15 cellular contexts compared by ENCODE assay signal in the genomic region with DNA sequence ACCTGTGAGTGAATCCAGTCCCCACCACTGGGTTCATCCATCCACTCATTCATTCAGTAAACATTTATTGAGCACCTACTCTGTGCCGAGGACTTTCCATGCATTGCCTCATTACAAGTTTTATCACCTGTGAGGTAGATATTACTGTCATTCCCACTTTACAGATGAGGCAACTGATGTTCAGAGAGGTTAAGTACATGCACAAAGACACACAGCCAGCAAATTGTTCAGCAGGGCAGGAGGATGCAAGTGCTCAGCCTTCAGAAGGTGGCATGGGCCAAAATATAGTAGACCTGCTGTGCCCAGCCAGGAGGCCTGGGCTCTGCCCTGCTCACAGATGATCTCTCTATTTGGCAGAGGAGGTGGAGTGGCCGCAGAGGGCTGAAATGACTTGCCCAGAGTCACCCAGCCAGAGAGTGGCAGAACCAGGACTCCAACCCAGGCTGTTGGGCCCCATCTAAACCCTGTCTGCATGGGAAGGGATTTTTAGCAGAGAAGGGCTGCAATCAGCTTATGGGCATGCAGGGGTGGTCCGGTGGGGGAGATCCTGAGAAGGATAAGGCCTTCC. TPM values are rescaled to one million over a fixed set of nuclear protein-coding genes. Genes with fewer than 3 reads are reported as not detected.
A peak's percentile ranks its signal among the peaks of the same experiment; 100 is the strongest.
DNase-seq lines count a peak whose midpoint lies in the region; ATAC-seq, FAIRE-seq and TF ChIP-seq lines count a peak whose summit lies in the region.
"Had no signal": no experiment of that assay in that cellular context is flagged by ENCODE, and none has a peak within 500 bp of the region (broad histone marks: within the 10 kb centered on the region; RNA-seq: fewer than 3 reads in every experiment).

No MANE protein-coding gene starts in this region.

- no peaks in the 10 kb centered on the region for H3K4me1 Mint-ChIP-seq in naive thymus-derived CD8-positive, alpha-beta T cell
- H3K4me1 Mint-ChIP-seq: CD4-positive, alpha-beta memory T cell had no signal

- H3K27me3 ChIP-seq in HepG2 (ENCODE audit: control insufficient read depth in 1 of 2, insufficient read depth in 2 of 2, low read length in 2 of 2) (peaks cover 0 to 3% of the 10 kb centered on the region in 2 experiments; a peak in 1 of 5 replicates), right lobe of liver (no peaks in the 10 kb centered on the region)
- H3K27me3 ChIP-seq: BE2C had no signal

- CTCF ChIA-PET in HepG2 (lab: Yijun Ruan, JAX; ENCODE audit: low intra/inter-chr PET ratio, low total read pairs) = no interaction called here

- no peaks in the 10 kb centered on the region for H3K79me2 ChIP-seq in HepG2 (ENCODE audit: insufficient read depth, low read length)

- POLR2A ChIA-PET in HepG2 (lab: Yijun Ruan, JAX) = no interaction called here
- POLR2A ChIA-PET in naive thymus-derived CD8-positive, alpha-beta T cell (lab: Charles Lee) = no interaction called here

- in situ Hi-C loops in HepG2 (cut with HindIII; ENCODE audit: extremely low pct_ligation_motif_present, low pct_unique_long_range_greater_than_20kb) = no loop called here

- ATAC-seq in HepG2 (no peak), right lobe of liver (no peak), HG03520 (IDR thresholded peaks at IDR 0.05; ENCODE audit: unreplicated experiment) (no peak)
- ATAC-seq in naive thymus-derived CD8-positive, alpha-beta T cell = no peak
- ATAC-seq: A549, GM12878 had no signal

- H3K4me1 ChIP-seq in HepG2 (ENCODE audit: insufficient read depth, low read length) = no peaks in the 10 kb centered on the region
- H3K4me1 ChIP-seq in right lobe of liver = no peaks in the 10 kb centered on the region
- H3K4me1 ChIP-seq: BE2C had no signal

- BruUV-seq in HepG2 (replicated peaks; lab: Mats Ljungman, UMichigan) = no TSS peak

- H3K9me3 ChIP-seq in HepG2 (ENCODE audit: low read length) = no peaks in the 10 kb centered on the region
- H3K9me3 ChIP-seq in right lobe of liver = no peaks in the 10 kb centered on the region
- H3K9me3 ChIP-seq: A549, BE2C had no signal

- no peak overlapping the region for H3K27ac Mint-ChIP-seq in naive thymus-derived CD8-positive, alpha-beta T cell

- H3K36me3 ChIP-seq in HepG2 (replicated peaks in 1 of 2; ENCODE audit: control insufficient read depth in 1 of 2, insufficient read depth in 2 of 2, low read length in 2 of 2) = no peaks in the 10 kb centered on the region
- H3K36me3 ChIP-seq in right lobe of liver = no peaks in the 10 kb centered on the region
- H3K36me3 ChIP-seq: BE2C had no signal

- TF ChIP-seq RAD21 in HepG2 (CRISPR knock-in tag; IDR thresholded peaks at IDR 0.05) = no peak

- H2AFZ ChIP-seq in HepG2 (ENCODE audit: low read length) = no peak overlapping the region
- H2AFZ ChIP-seq: GM23248 had no signal

- H3K4me3 Mint-ChIP-seq in naive thymus-derived CD8-positive, alpha-beta T cell = no peak overlapping the region
- H3K4me3 Mint-ChIP-seq: CD4-positive, alpha-beta memory T cell had no signal

- H3K4me3 ChIP-seq in HepG2 (replicated peaks in 1 of 3; ENCODE audit: insufficient read depth in 1 of 3, low read depth in 2 of 3, low read length in 3 of 3) (no peak overlapping the region), right lobe of liver (no peak overlapping the region), coronary artery (no peak overlapping the region)
- H3K4me3 ChIP-seq: A549, GM12878, GM23248 had no signal

- no peak for FAIRE-seq in HepG2 (lab: Jason Lieb, UNC)
- FAIRE-seq: A549, GM12878, HTR-8/SVneo had no signal

- peaks cover 4 to 16% (median 8%) of the 10 kb centered on the region in 5 donors for H3K27me3 Mint-ChIP-seq in naive thymus-derived CD8-positive, alpha-beta T cell

- no peak for TF ChIP-seq CTCF in HepG2 (CRISPR knock-in tag; IDR thresholded peaks at IDR 0.05)
- TF ChIP-seq CTCF in right lobe of liver (IDR thresholded peaks at IDR 0.05) = no peak
- no peak for TF ChIP-seq CTCF in coronary artery (IDR thresholded peaks at IDR 0.05)

- H3K9ac ChIP-seq in HepG2 (ENCODE audit: insufficient read depth, low read depth, low read length) = no peak overlapping the region
- H3K9ac ChIP-seq: GM23248 had no signal

- no peaks in the 10 kb centered on the region for H3K9me3 Mint-ChIP-seq in naive thymus-derived CD8-positive, alpha-beta T cell
- H3K9me3 Mint-ChIP-seq: CD4-positive, alpha-beta memory T cell had no signal

- DNase-seq in HepG2 (ENCODE audit: low spot score) = no peak
- DNase-seq in right lobe of liver = no peak
- DNase-seq in coronary artery (ENCODE audit: low spot score) = peak; percentile 55
- peak; percentile 37 for DNase-seq in posterior vena cava (ENCODE audit: low spot score)
- no peak for DNase-seq in naive thymus-derived CD8-positive, alpha-beta T cell
- DNase-seq: BE2C; CD4-positive, alpha-beta memory T cell; DMS79; GM23248; H7 had no signal

- intact Hi-C loops in HepG2 (cut with micrococcal nuclease; ENCODE audit: unreplicated experiment) (no loop called here), right lobe of liver (cut with DNase I) (no loop called here), posterior vena cava (cut with DNase I) (no loop called here)

- H3K27ac ChIP-seq in HepG2 (ENCODE audit: extremely low read length, insufficient read depth, low read length) (no peak overlapping the region), right lobe of liver (no peak overlapping the region), coronary artery (no peak overlapping the region)
- H3K27ac ChIP-seq: A549, C4-2B, GM23248 had no signal

- WGBS in HepG2 (ENCODE audit: low lambda C conversion rate) = 20% methylated on average over 2 of the region's 3 CpGs
- WGBS in right lobe of liver (ENCODE audit: insufficient coverage, low coverage, low lambda C conversion rate, missing lambda C conversion rate) = 100% methylated on average over 1 of the region's 3 CpGs

- no peaks in the 10 kb centered on the region for H4K20me1 ChIP-seq in HepG2 (ENCODE audit: insufficient read depth, low read length)

- TF ChIP-seq POLR2A in HepG2 (IDR thresholded peaks at IDR 0.05; ENCODE audit: insufficient read depth in 1 of 2, low read depth in 2 of 2, low read length in 2 of 2) (no peak), right lobe of liver (IDR thresholded peaks at IDR 0.05) (no peak)

- H3K36me3 Mint-ChIP-seq in naive thymus-derived CD8-positive, alpha-beta T cell = no peaks in the 10 kb centered on the region
- H3K36me3 Mint-ChIP-seq: CD4-positive, alpha-beta memory T cell had no signal

- H3K4me2 ChIP-seq in HepG2 (ENCODE audit: low read depth, low read length) = no peak overlapping the region
- H3K4me2 ChIP-seq: A549 had no signal

- TF ChIP-seq EP300 in HepG2 (IDR thresholded peaks at IDR 0.05; ENCODE audit: low read depth in 2 of 2, low read length in 2 of 2) (no peak), HepG2 (CRISPR knock-in tag; IDR thresholded peaks at IDR 0.05; ENCODE audit: borderline replicate concordance) (no peak)

TF ChIP-seq in HepG2, 621 proteins besides CTCF, POLR2A, EP300 and RAD21 (continues in another document):
- TF ChIP-seq HDAC1 (CRISPR knock-in tag; IDR thresholded peaks at IDR 0.05) = no peak
- no peak for TF ChIP-seq ZC3H13 (CRISPR knock-in tag; IDR thresholded peaks at IDR 0.05)
- peak; percentile 87 for TF ChIP-seq ZNF768 (CRISPR knock-in tag; IDR thresholded peaks at IDR 0.05)
- no peak for TF ChIP-seq SPEN (CRISPR knock-in tag; IDR thresholded peaks at IDR 0.05; ENCODE audit: low read depth)
- TF ChIP-seq TEAD2 (CRISPR knock-in tag; IDR thresholded peaks at IDR 0.05) = no peak
- TF ChIP-seq, protein P1, sequence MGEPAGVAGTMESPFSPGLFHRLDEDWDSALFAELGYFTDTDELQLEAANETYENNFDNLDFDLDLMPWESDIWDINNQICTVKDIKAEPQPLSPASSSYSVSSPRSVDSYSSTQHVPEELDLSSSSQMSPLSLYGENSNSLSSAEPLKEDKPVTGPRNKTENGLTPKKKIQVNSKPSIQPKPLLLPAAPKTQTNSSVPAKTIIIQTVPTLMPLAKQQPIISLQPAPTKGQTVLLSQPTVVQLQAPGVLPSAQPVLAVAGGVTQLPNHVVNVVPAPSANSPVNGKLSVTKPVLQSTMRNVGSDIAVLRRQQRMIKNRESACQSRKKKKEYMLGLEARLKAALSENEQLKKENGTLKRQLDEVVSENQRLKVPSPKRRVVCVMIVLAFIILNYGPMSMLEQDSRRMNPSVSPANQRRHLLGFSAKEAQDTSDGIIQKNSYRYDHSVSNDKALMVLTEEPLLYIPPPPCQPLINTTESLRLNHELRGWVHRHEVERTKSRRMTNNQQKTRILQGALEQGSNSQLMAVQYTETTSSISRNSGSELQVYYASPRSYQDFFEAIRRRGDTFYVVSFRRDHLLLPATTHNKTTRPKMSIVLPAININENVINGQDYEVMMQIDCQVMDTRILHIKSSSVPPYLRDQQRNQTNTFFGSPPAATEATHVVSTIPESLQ (CRISPR knock-in tag; conservative IDR thresholded peaks at IDR 0.05) = no peak
- no peak for TF ChIP-seq SRF (IDR thresholded peaks at IDR 0.05; ENCODE audit: low read depth, low read length)

RNA-seq across cellular contexts. Expression of gene NEURL1B, which starts 7.6 kb away (rescaled TPM):
- total RNA-seq in HepG2 (2016; rRNA removed; fragmentation: Illumina TruSeq; extraction: Trizol) (0.09 and 0.11 TPM in 2 replicates), right lobe of liver (1 to 10 TPM; 4.9 to 9.8 (median 6.4) TPM), posterior vena cava (10 to 100 TPM; 32.9 to 38.6 TPM)
- not detected in 2 replicates for total RNA-seq in HepG2 (2016; cell fraction: cytosol; rRNA removed; fragmentation: Illumina TruSeq; extraction: Trizol; ENCODE audit: low read depth)
- 0.03 and 0.13 TPM in 2 replicates for total RNA-seq in HepG2 (2016; cell fraction: insoluble cytoplasmic fraction; rRNA removed; fragmentation: Illumina TruSeq; extraction: Trizol)
- 0.03 TPM in 2 replicates for total RNA-seq in HepG2 (2016; cell fraction: membrane; rRNA removed; fragmentation: Illumina TruSeq; extraction: Trizol)
- 0.09 TPM in 1 of 2 replicates, not detected in the other for total RNA-seq in HepG2 (2016; cell fraction: nucleus; rRNA removed; fragmentation: Illumina TruSeq; extraction: Trizol)
- polyA plus RNA-seq in HepG2 (2011; rRNA removed) = 0.13 and 0.14 TPM in 2 replicates
- polyA plus RNA-seq in HepG2 (2011; cell fraction: cytosol; rRNA removed) = 0.09 and 0.15 TPM in 2 replicates
- 0.28 and 0.82 TPM in 2 replicates for polyA plus RNA-seq in HepG2 (2011; cell fraction: nucleus; rRNA removed)
- 0.20 and 0.31 TPM in 2 replicates for polyA plus RNA-seq in HepG2 (2012)
- 0.02 and 0.08 TPM in 2 replicates for polyA plus RNA-seq in HepG2 (2016; cell fraction: cytosol; fragmentation: Illumina TruSeq; extraction: Trizol; ENCODE audit: low read depth)
- polyA plus RNA-seq in HepG2 (2016; cell fraction: insoluble cytoplasmic fraction; fragmentation: Illumina TruSeq; extraction: Trizol; ENCODE audit: low read depth) = 0.03 and 0.09 TPM in 2 replicates
- polyA plus RNA-seq in HepG2 (2016; cell fraction: membrane; fragmentation: Illumina TruSeq; extraction: Trizol; ENCODE audit: low read depth) = 0.06 TPM in 1 of 2 replicates, not detected in the other
- polyA plus RNA-seq in HepG2 (2016; cell fraction: nucleus; fragmentation: Illumina TruSeq; extraction: Trizol; ENCODE audit: insufficient read depth, low read depth) = 0.14 TPM in 1 of 2 replicates, not detected in the other
- polyA minus RNA-seq in HepG2 (2011; rRNA and poly(A)+ RNA removed; ENCODE audit: low replicate concordance) = 0.14 and 1.5 TPM in 2 replicates
- polyA minus RNA-seq in HepG2 (2011; cell fraction: cytosol; rRNA and poly(A)+ RNA removed) = 0.09 and 0.20 TPM in 2 replicates
- 0.13 and 0.25 TPM in 2 replicates for polyA minus RNA-seq in HepG2 (2011; cell fraction: nucleus; rRNA and poly(A)+ RNA removed)
- total RNA-seq in naive thymus-derived CD8-positive, alpha-beta T cell = under 1 TPM; 0.38 to 0.49 TPM
- under 1 TPM in 1 of 3 donors, not detected in 2; 0.06 TPM for polyA plus RNA-seq in naive thymus-derived CD8-positive, alpha-beta T cell

Comparison
In these comparisons a context has a peak if more than half of its experiments do, and no peak if none do; other contexts are left out.
1. DNase-seq: peak in coronary artery (single experiment) and posterior vena cava (single experiment); none in HepG2 (single experiment), right lobe of liver (0 of 3) and naive thymus-derived CD8-positive, alpha-beta T cell (0 of 10).